ENCODE assay signal across 1 cellular context in the genomic region with DNA sequence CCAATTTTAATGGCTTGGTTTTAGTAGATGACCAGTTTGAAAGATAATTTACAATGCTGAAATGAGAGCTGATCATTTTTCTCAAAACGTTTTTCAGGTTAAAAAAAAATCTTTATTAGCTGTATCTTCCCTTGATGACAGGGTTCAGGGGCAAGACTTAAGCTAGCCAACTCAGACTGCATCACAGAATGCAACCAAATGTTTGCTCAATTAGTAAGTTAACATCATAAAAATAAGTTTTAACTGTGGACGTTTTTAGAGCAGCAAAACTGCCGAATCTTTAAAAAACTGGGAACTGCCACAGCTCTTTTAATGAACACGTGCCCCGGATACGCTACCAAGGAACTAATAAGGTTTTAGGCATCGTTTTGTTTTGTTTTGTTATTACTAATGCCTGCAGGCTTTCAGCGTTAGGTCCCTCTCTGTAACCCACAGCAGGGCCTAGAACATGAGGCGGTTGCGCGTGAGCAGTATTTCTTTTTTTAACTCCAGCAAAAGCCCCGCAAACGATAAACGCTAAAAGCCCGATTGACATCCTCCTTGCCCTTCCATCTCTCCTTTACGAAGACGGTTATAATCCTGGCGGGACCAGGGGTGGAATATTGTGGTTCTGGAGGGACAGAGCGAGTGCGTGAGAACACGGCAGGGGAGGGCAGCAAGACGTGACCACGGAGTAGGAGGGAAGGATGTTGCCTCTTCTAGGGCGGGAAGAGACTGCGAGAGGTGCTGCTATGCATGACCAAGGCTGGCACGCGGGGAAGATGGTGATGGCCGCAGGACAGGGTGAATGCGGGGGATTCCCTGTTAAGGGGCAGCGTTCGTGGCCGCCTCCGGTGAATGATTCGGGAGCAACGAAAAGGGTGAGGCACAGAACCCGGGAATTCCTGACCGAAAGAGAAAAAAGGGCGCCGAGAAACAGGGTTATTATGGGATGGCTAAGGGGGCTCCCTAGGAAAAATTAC.
A peak's percentile ranks its signal among the peaks of the same experiment; 100 is the strongest.
TF ChIP-seq lines count a peak whose summit lies in the region.

No MANE protein-coding gene starts in this region.

TF ChIP-seq in HepG2, 621 proteins besides CTCF, POLR2A, EP300 and RAD21 (continued from another document and continues in another):
- TF ChIP-seq, protein P1, sequence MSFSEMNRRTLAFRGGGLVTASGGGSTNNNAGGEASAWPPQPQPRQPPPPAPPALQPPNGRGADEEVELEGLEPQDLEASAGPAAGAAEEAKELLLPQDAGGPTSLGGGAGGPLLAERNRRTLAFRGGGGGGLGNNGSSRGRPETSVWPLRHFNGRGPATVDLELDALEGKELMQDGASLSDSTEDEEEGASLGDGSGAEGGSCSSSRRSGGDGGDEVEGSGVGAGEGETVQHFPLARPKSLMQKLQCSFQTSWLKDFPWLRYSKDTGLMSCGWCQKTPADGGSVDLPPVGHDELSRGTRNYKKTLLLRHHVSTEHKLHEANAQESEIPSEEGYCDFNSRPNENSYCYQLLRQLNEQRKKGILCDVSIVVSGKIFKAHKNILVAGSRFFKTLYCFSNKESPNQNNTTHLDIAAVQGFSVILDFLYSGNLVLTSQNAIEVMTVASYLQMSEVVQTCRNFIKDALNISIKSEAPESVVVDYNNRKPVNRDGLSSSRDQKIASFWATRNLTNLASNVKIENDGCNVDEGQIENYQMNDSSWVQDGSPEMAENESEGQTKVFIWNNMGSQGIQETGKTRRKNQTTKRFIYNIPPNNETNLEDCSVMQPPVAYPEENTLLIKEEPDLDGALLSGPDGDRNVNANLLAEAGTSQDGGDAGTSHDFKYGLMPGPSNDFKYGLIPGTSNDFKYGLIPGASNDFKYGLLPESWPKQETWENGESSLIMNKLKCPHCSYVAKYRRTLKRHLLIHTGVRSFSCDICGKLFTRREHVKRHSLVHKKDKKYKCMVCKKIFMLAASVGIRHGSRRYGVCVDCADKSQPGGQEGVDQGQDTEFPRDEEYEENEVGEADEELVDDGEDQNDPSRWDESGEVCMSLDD (CRISPR knock-in tag; IDR thresholded peaks at IDR 0.05; ENCODE audit: borderline replicate concordance) = peak; percentile 50; the same call in 1 of the 2 replicates
- TF ChIP-seq ZNF501 (CRISPR knock-in tag; IDR thresholded peaks at IDR 0.05) (no peak), NFKB2 (CRISPR knock-in tag; IDR thresholded peaks at IDR 0.05; ENCODE audit: borderline replicate concordance) (peak; percentile 78; the same call in 1 of the 2 replicates), KLF15 (CRISPR knock-in tag; IDR thresholded peaks at IDR 0.05; ENCODE audit: borderline replicate concordance) (0 out of 2 replicates have a peak, but pooled peaks have one; percentile 1), EED (CRISPR knock-in tag; IDR thresholded peaks at IDR 0.05) (0 out of 2 replicates have a peak, but pooled peaks have one; percentile 43), HNF4A (CRISPR knock-in tag; IDR thresholded peaks at IDR 0.05) (0 out of 2 replicates have a peak, but pooled peaks have one; percentile 21), ARNT2 (CRISPR knock-in tag; IDR thresholded peaks at IDR 0.05; ENCODE audit: low read depth) (peak; percentile 15), ZNF780A (CRISPR knock-in tag; IDR thresholded peaks at IDR 0.05) (peak; percentile 54; the same call in 1 of the 2 replicates), ZNF839 (CRISPR knock-in tag; IDR thresholded peaks at IDR 0.05; ENCODE audit: borderline replicate concordance) (no peak), CBX1 (IDR thresholded peaks at IDR 0.05; ENCODE audit: low read depth) (peak; percentile 13), SMARCC2 (IDR thresholded peaks at IDR 0.05) (0 out of 2 replicates have a peak, but pooled peaks have one; percentile 14), MXI1 (IDR thresholded peaks at IDR 0.05; ENCODE audit: borderline replicate concordance, low read depth, low read length) (peak; percentile 6; the same call in 1 of the 3 replicates), BRCA1 (CRISPR knock-in tag; IDR thresholded peaks at IDR 0.05) (no peak), ZNF615 (CRISPR knock-in tag; IDR thresholded peaks at IDR 0.05; ENCODE audit: borderline replicate concordance) (no peak), ZNF768 (CRISPR knock-in tag; IDR thresholded peaks at IDR 0.05) (peak; percentile 53), BRD4 (CRISPR knock-in tag; IDR thresholded peaks at IDR 0.05) (peak; percentile 61; the same call in 1 of the 2 replicates), ZNF225 (CRISPR knock-in tag; IDR thresholded peaks at IDR 0.05) (peak; percentile 72; the same call in 1 of the 2 replicates), ZNF354B (CRISPR knock-in tag; IDR thresholded peaks at IDR 0.05) (no peak; the same call in 1 of the 2 replicates), REL (CRISPR knock-in tag; conservative IDR thresholded peaks at IDR 0.05) (no peak), ZNF792 (CRISPR knock-in tag; IDR thresholded peaks at IDR 0.05) (no peak), ZNF782 (CRISPR knock-in tag; IDR thresholded peaks at IDR 0.05; ENCODE audit: borderline replicate concordance) (peak; percentile 55; the same call in 1 of the 2 replicates), NR2F2 (IDR thresholded peaks at IDR 0.05; ENCODE audit: borderline replicate concordance, low read depth) (no peak), ZSCAN29 (CRISPR knock-in tag; conservative IDR thresholded peaks at IDR 0.05) (no peak), HHEX (CRISPR knock-in tag; IDR thresholded peaks at IDR 0.05) (0 out of 2 replicates have a peak, but pooled peaks have one; percentile 13), ZNF572 (CRISPR knock-in tag; IDR thresholded peaks at IDR 0.05) (0 out of 2 replicates have a peak, but pooled peaks have one; percentile 15), ZFAT (CRISPR knock-in tag; conservative IDR thresholded peaks at IDR 0.05) (peak; percentile 43; the same call in 1 of the 2 replicates), AHR (CRISPR knock-in tag; IDR thresholded peaks at IDR 0.05) (peak; percentile 72; the same call in 1 of the 2 replicates), EZH2 (conservative IDR thresholded peaks at IDR 0.05; ENCODE audit: low read depth, low read length) (0 out of 2 replicates have a peak, but pooled peaks have one; percentile 72), ISL2 (CRISPR knock-in tag; IDR thresholded peaks at IDR 0.05) (no peak; the same call in 1 of the 2 replicates), NRL (CRISPR knock-in tag; IDR thresholded peaks at IDR 0.05; ENCODE audit: borderline replicate concordance) (0 out of 2 replicates have a peak, but pooled peaks have one; percentile 14)
- TF ChIP-seq, protein P2, sequence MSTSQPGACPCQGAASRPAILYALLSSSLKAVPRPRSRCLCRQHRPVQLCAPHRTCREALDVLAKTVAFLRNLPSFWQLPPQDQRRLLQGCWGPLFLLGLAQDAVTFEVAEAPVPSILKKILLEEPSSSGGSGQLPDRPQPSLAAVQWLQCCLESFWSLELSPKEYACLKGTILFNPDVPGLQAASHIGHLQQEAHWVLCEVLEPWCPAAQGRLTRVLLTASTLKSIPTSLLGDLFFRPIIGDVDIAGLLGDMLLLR (CRISPR knock-in tag; IDR thresholded peaks at IDR 0.05) = 0 out of 2 replicates have a peak, but pooled peaks have one; percentile 58
- TF ChIP-seq, protein P3, sequence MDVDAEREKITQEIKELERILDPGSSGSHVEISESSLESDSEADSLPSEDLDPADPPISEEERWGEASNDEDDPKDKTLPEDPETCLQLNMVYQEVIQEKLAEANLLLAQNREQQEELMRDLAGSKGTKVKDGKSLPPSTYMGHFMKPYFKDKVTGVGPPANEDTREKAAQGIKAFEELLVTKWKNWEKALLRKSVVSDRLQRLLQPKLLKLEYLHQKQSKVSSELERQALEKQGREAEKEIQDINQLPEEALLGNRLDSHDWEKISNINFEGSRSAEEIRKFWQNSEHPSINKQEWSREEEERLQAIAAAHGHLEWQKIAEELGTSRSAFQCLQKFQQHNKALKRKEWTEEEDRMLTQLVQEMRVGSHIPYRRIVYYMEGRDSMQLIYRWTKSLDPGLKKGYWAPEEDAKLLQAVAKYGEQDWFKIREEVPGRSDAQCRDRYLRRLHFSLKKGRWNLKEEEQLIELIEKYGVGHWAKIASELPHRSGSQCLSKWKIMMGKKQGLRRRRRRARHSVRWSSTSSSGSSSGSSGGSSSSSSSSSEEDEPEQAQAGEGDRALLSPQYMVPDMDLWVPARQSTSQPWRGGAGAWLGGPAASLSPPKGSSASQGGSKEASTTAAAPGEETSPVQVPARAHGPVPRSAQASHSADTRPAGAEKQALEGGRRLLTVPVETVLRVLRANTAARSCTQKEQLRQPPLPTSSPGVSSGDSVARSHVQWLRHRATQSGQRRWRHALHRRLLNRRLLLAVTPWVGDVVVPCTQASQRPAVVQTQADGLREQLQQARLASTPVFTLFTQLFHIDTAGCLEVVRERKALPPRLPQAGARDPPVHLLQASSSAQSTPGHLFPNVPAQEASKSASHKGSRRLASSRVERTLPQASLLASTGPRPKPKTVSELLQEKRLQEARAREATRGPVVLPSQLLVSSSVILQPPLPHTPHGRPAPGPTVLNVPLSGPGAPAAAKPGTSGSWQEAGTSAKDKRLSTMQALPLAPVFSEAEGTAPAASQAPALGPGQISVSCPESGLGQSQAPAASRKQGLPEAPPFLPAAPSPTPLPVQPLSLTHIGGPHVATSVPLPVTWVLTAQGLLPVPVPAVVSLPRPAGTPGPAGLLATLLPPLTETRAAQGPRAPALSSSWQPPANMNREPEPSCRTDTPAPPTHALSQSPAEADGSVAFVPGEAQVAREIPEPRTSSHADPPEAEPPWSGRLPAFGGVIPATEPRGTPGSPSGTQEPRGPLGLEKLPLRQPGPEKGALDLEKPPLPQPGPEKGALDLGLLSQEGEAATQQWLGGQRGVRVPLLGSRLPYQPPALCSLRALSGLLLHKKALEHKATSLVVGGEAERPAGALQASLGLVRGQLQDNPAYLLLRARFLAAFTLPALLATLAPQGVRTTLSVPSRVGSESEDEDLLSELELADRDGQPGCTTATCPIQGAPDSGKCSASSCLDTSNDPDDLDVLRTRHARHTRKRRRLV (CRISPR knock-in tag; IDR thresholded peaks at IDR 0.05) = 0 out of 2 replicates have a peak, but pooled peaks have one; percentile 29
- TF ChIP-seq, protein P4, sequence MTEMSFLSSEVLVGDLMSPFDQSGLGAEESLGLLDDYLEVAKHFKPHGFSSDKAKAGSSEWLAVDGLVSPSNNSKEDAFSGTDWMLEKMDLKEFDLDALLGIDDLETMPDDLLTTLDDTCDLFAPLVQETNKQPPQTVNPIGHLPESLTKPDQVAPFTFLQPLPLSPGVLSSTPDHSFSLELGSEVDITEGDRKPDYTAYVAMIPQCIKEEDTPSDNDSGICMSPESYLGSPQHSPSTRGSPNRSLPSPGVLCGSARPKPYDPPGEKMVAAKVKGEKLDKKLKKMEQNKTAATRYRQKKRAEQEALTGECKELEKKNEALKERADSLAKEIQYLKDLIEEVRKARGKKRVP (CRISPR knock-in tag; IDR thresholded peaks at IDR 0.05) = 0 out of 4 replicates have a peak, but pooled peaks of 1 of the 2 experiments have one; percentile 6
- TF ChIP-seq, protein P5, sequence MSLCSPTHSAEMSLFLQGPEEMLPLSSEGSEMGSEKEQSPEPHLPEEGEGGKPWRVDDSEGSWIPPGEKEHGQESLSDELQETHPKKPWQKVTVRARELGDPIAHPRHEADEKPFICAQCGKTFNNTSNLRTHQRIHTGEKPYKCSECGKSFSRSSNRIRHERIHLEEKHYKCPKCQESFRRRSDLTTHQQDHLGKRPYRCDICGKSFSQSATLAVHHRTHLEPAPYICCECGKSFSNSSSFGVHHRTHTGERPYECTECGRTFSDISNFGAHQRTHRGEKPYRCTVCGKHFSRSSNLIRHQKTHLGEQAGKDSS (CRISPR knock-in tag; IDR thresholded peaks at IDR 0.05; ENCODE audit: borderline replicate concordance, low read depth) = 0 out of 2 replicates have a peak, but pooled peaks have one; percentile 80
- TF ChIP-seq, protein P6, sequence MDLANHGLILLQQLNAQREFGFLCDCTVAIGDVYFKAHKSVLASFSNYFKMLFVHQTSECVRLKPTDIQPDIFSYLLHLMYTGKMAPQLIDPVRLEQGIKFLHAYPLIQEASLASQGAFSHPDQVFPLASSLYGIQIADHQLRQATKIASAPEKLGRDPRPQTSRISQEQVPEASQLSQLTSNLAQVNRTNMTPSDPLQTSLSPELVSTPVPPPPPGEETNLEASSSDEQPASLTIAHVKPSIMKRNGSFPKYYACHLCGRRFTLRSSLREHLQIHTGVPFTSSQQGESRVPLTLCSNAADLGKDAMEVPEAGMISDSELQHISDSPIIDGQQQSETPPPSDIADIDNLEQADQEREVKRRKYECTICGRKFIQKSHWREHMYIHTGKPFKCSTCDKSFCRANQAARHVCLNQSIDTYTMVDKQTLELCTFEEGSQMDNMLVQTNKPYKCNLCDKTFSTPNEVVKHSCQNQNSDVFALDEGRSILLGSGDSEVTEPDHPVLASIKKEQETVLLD (CRISPR knock-in tag; IDR thresholded peaks at IDR 0.05; ENCODE audit: low read depth) = peak; percentile 38; the same call in 1 of the 2 replicates
- TF ChIP-seq, protein P7, sequence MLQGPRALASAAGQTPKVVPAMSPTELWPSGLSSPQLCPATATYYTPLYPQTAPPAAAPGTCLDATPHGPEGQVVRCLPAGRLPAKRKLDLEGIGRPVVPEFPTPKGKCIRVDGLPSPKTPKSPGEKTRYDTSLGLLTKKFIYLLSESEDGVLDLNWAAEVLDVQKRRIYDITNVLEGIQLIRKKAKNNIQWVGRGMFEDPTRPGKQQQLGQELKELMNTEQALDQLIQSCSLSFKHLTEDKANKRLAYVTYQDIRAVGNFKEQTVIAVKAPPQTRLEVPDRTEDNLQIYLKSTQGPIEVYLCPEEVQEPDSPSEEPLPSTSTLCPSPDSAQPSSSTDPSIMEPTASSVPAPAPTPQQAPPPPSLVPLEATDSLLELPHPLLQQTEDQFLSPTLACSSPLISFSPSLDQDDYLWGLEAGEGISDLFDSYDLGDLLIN (CRISPR knock-in tag; IDR thresholded peaks at IDR 0.05; ENCODE audit: borderline replicate concordance) = peak; percentile 26; the same call in 1 of the 2 replicates
- TF ChIP-seq, protein P8, sequence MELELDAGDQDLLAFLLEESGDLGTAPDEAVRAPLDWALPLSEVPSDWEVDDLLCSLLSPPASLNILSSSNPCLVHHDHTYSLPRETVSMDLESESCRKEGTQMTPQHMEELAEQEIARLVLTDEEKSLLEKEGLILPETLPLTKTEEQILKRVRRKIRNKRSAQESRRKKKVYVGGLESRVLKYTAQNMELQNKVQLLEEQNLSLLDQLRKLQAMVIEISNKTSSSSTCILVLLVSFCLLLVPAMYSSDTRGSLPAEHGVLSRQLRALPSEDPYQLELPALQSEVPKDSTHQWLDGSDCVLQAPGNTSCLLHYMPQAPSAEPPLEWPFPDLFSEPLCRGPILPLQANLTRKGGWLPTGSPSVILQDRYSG (CRISPR knock-in tag; IDR thresholded peaks at IDR 0.05) = 0 out of 2 replicates have a peak, but pooled peaks have one; percentile 44
- TF ChIP-seq, protein P9, sequence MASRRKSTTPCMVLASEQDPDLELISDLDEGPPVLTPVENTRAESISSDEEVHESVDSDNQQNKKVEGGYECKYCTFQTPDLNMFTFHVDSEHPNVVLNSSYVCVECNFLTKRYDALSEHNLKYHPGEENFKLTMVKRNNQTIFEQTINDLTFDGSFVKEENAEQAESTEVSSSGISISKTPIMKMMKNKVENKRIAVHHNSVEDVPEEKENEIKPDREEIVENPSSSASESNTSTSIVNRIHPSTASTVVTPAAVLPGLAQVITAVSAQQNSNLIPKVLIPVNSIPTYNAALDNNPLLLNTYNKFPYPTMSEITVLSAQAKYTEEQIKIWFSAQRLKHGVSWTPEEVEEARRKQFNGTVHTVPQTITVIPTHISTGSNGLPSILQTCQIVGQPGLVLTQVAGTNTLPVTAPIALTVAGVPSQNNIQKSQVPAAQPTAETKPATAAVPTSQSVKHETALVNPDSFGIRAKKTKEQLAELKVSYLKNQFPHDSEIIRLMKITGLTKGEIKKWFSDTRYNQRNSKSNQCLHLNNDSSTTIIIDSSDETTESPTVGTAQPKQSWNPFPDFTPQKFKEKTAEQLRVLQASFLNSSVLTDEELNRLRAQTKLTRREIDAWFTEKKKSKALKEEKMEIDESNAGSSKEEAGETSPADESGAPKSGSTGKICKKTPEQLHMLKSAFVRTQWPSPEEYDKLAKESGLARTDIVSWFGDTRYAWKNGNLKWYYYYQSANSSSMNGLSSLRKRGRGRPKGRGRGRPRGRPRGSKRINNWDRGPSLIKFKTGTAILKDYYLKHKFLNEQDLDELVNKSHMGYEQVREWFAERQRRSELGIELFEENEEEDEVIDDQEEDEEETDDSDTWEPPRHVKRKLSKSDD (CRISPR knock-in tag; IDR thresholded peaks at IDR 0.05; ENCODE audit: low read depth) = 0 out of 2 replicates have a peak, but pooled peaks have one; percentile 24
